In genomic region chr3:132788299-132788698, GRCh38 we compare ENCODE assay signal across 10 cellular contexts.
DNase-seq lines count a peak whose midpoint lies in the region; ATAC-seq lines count a peak whose summit lies in the region.
"Had no signal": no experiment of that assay in that cellular context is flagged by ENCODE, and none has a peak within 500 bp of the region (broad histone marks: within the 10 kb centered on the region; RNA-seq: fewer than 3 reads in every experiment).

No MANE protein-coding gene starts in this region.

- H3K4me3 ChIP-seq in skeletal muscle satellite cell (ENCODE audit: low read length), result no peak overlapping the region
- H3K4me3 ChIP-seq: tibial nerve had no signal

- H3K27me3 ChIP-seq in skeletal muscle satellite cell (ENCODE audit: control insufficient read depth, insufficient read depth, low read length), result peaks cover 2% of the 10 kb centered on the region
- H3K27me3 ChIP-seq: tibial nerve had no signal

- DNase-seq in HT1080 (ENCODE audit: low read depth) (peak; percentile 36), SW480 (ENCODE audit: low spot score) (peak; percentile 16), globus pallidus (ENCODE audit: low spot score) (peak; percentile 51), NCI-H510A (lab: John Stamatoyannopoulos, UW) (no peak), NCI-H128 (lab: John Stamatoyannopoulos, UW; ENCODE audit: unreplicated experiment) (no peak)
- DNase-seq: occipital lobe had no signal

- H3K36me3 ChIP-seq in skeletal muscle satellite cell (ENCODE audit: insufficient read depth, low read length), result no peaks in the 10 kb centered on the region
- H3K36me3 ChIP-seq: tibial nerve had no signal

- H3K4me2 ChIP-seq in skeletal muscle satellite cell (ENCODE audit: low read length), result peak overlapping the region; percentile 13

- H3K4me1 ChIP-seq in skeletal muscle satellite cell (ENCODE audit: control insufficient read depth, insufficient read depth, low read length), result peaks cover 40% of the 10 kb centered on the region

- ATAC-seq in GM18868 (IDR thresholded peaks at IDR 0.05; ENCODE audit: unreplicated experiment) (no peak), HG03159 (IDR thresholded peaks at IDR 0.05; ENCODE audit: unreplicated experiment) (no peak)

- no peaks in the 10 kb centered on the region for H3K9me3 ChIP-seq in skeletal muscle satellite cell (replicated peaks; ENCODE audit: low read length)
- H3K9me3 ChIP-seq: tibial nerve had no signal

- H3K9ac ChIP-seq in skeletal muscle satellite cell (ENCODE audit: low read depth, low read length), result peak overlapping the region; percentile 40

Comparison
In these comparisons a context has a peak if more than half of its experiments do, and no peak if none do; other contexts are left out.
1. DNase-seq: peak in HT1080 (single experiment), SW480 (single experiment) and globus pallidus (single experiment); none in NCI-H510A (single experiment) and NCI-H128 (single experiment).